Comparison of ENCODE assay signal across 27 cellular contexts in genomic region chr6:156821707-156822106, GRCh38. TPM values are rescaled to one million over a fixed set of nuclear protein-coding genes. Genes with fewer than 3 reads are reported as not detected.
DNase-seq lines count a peak whose midpoint lies in the region; ATAC-seq and TF ChIP-seq lines count a peak whose summit lies in the region.
"Had no signal": no experiment of that assay in that cellular context is flagged by ENCODE, and none has a peak within 500 bp of the region (broad histone marks: within the 10 kb centered on the region; RNA-seq: fewer than 3 reads in every experiment).

No MANE protein-coding gene starts in this region.

- TF ChIP-seq POLR2A in esophagus squamous epithelium (IDR thresholded peaks at IDR 0.05), result no peak

- H3K36me3 Mint-ChIP-seq in activated T-cell treated with anti-CD3 and anti-CD28 coated beads, Interleukin-2, amount 50 U/mL, for 24 hours (ENCODE audit: low read depth), result peaks cover 9% of the 10 kb centered on the region
- peaks cover under 1% of the 10 kb centered on the region for H3K36me3 Mint-ChIP-seq in T-helper 17 cell (ENCODE audit: low read depth)
- H3K36me3 Mint-ChIP-seq: activated CD8-positive, alpha-beta memory T cell treated with anti-CD3 and anti-CD28 coated beads, Interleukin-2, amount 10 ng/mL, durations not matched to agents 7 days and 5 days had no signal

- peak overlapping the region; percentile 85 for H3K27ac ChIP-seq in skeletal muscle tissue (ENCODE audit: low read depth, low read length)
- H3K27ac ChIP-seq in esophagus squamous epithelium, result no peak overlapping the region
- H3K27ac ChIP-seq: neural progenitor cell, SJCRH30, skin epidermis had no signal

- H3K9me3 ChIP-seq in T-helper 17 cell (ENCODE audit: control insufficient read depth, low read length, poor library complexity, severe bottlenecking) (no peaks in the 10 kb centered on the region), skeletal muscle tissue (ENCODE audit: control insufficient read depth in 3 of 3, low read length in 3 of 3) (no peaks in the 10 kb centered on the region), esophagus squamous epithelium (no peaks in the 10 kb centered on the region)
- H3K9me3 ChIP-seq: left ventricle myocardium inferior, Peyer's patch, prostate gland, SJCRH30, tibial artery had no signal

- no peak overlapping the region for H3K4me3 Mint-ChIP-seq in activated T-cell treated with anti-CD3 and anti-CD28 coated beads, Interleukin-2, amount 50 U/mL, for 24 hours
- no peak overlapping the region for H3K4me3 Mint-ChIP-seq in T-helper 17 cell
- H3K4me3 Mint-ChIP-seq: activated CD4-positive, alpha-beta T cell treated with anti-CD3 and anti-CD28 coated beads, Interleukin-2, amount 10 ng/mL, durations not matched to agents 7 days and 5 days; activated CD8-positive, alpha-beta memory T cell treated with anti-CD3 and anti-CD28 coated beads, Interleukin-2, amount 10 ng/mL, durations not matched to agents 7 days and 5 days; activated naive CD8-positive, alpha-beta T cell treated with anti-CD3 and anti-CD28 coated beads for 36 hours; neural progenitor cell; T-helper 1 cell treated with Interleukin-12 subunit alpha and Interleukin-12 subunit beta and Interleukin-4 antibody, amounts not matched to agents 30 μg/mL and 1 μg/mL, for 36 hours had no signal

- DNase-seq in activated T-cell treated with anti-CD3 and anti-CD28 coated beads, Interleukin-2, amount 50 U/mL, for 24 hours, result no peak
- DNase-seq in activated T-cell treated with anti-CD3 and anti-CD28 coated beads for 4 hours (no peak), T-helper 17 cell (no peak), KG1 (lab: John Stamatoyannopoulos, UW) (no peak), esophagus squamous epithelium (lab: John Stamatoyannopoulos, UW) (no peak), NCI-H2227 (lab: John Stamatoyannopoulos, UW; ENCODE audit: unreplicated experiment) (no peak)
- DNase-seq: activated CD4-positive, alpha-beta T cell treated with anti-CD3 and anti-CD28 coated beads, Interleukin-2, amount 10 ng/mL, durations not matched to agents 7 days and 5 days; activated CD8-positive, alpha-beta memory T cell treated with anti-CD3 and anti-CD28 coated beads, Interleukin-2, amount 10 ng/mL, durations not matched to agents 7 days and 5 days; activated naive CD8-positive, alpha-beta T cell treated with anti-CD3 and anti-CD28 coated beads for 36 hours; CD8-positive, alpha-beta memory T cell; erythroblast; foreskin melanocyte; hippocampal formation; left ventricle myocardium inferior; NCI-H510A; Peyer's patch; SJCRH30; stimulated activated CD4-positive, alpha-beta T cell treated with anti-CD3 and anti-CD28 coated beads, Interleukin-2, amount 100 ng/mL, for 24 hours; stimulated activated naive CD4-positive, alpha-beta T cell; tibial artery had no signal

- no peak overlapping the region for H3K4me3 ChIP-seq in skeletal muscle tissue (ENCODE audit: low read length in 3 of 3)
- no peak overlapping the region for H3K4me3 ChIP-seq in esophagus squamous epithelium
- H3K4me3 ChIP-seq: neural progenitor cell, Peyer's patch, prostate gland, SJCRH30, skin epidermis, tibial artery had no signal

- peak overlapping the region; percentile 29 for H3K27ac Mint-ChIP-seq in activated T-cell treated with anti-CD3 and anti-CD28 coated beads, Interleukin-2, amount 50 U/mL, for 24 hours
- H3K27ac Mint-ChIP-seq in T-helper 17 cell, result peak overlapping the region; percentile 19
- H3K27ac Mint-ChIP-seq: activated CD4-positive, alpha-beta T cell treated with anti-CD3 and anti-CD28 coated beads, Interleukin-2, amount 10 ng/mL, durations not matched to agents 7 days and 5 days; activated CD8-positive, alpha-beta memory T cell treated with anti-CD3 and anti-CD28 coated beads, Interleukin-2, amount 10 ng/mL, durations not matched to agents 7 days and 5 days; activated naive CD8-positive, alpha-beta T cell treated with anti-CD3 and anti-CD28 coated beads for 36 hours; activated T-helper 2 cell treated with anti-CD3 and anti-CD28 coated beads, Interferon-gamma antibody, Interleukin-2, Interleukin-4, amounts not matched to agents 10 μg/mL and 5 μg/mL and 100 μg/mL, durations not matched to agents 14 hours and 24 hours and 36 hours; neural progenitor cell; T-helper 1 cell treated with Interleukin-12 subunit alpha and Interleukin-12 subunit beta and Interleukin-4 antibody, amounts not matched to agents 30 μg/mL and 1 μg/mL, for 36 hours had no signal

- no peaks in the 10 kb centered on the region for H3K27me3 Mint-ChIP-seq in activated T-cell treated with anti-CD3 and anti-CD28 coated beads, Interleukin-2, amount 50 U/mL, for 24 hours
- H3K27me3 Mint-ChIP-seq in T-helper 17 cell, result no peaks in the 10 kb centered on the region
- H3K27me3 Mint-ChIP-seq: activated CD4-positive, alpha-beta T cell treated with anti-CD3 and anti-CD28 coated beads, Interleukin-2, amount 10 ng/mL, durations not matched to agents 7 days and 5 days; activated CD8-positive, alpha-beta memory T cell treated with anti-CD3 and anti-CD28 coated beads, Interleukin-2, amount 10 ng/mL, durations not matched to agents 7 days and 5 days; activated naive CD8-positive, alpha-beta T cell treated with anti-CD3 and anti-CD28 coated beads for 36 hours; CD8-positive, alpha-beta memory T cell had no signal

- H3K27me3 ChIP-seq in skeletal muscle tissue (ENCODE audit: control insufficient read depth in 3 of 3, insufficient read depth in 3 of 3, low read length in 3 of 3) (no peaks in the 10 kb centered on the region), esophagus squamous epithelium (no peaks in the 10 kb centered on the region)
- H3K27me3 ChIP-seq: neural progenitor cell, Peyer's patch, SJCRH30, tibial artery had no signal

- H3K4me1 Mint-ChIP-seq in activated T-cell treated with anti-CD3 and anti-CD28 coated beads, Interleukin-2, amount 50 U/mL, for 24 hours (ENCODE audit: low read depth), result peaks cover 83% of the 10 kb centered on the region
- peaks cover 64% of the 10 kb centered on the region for H3K4me1 Mint-ChIP-seq in T-helper 17 cell

- 88 to 96% methylated on average over 2 of the region's 2 CpGs for WGBS in esophagus squamous epithelium, 2 donors

- intact Hi-C loops in esophagus squamous epithelium (cut with DNase I), result no loop called here

- no peaks in the 10 kb centered on the region for H3K36me3 ChIP-seq in skeletal muscle tissue (ENCODE audit: control insufficient read depth in 3 of 3, insufficient read depth in 3 of 3, low read length in 3 of 3)
- no peaks in the 10 kb centered on the region for H3K36me3 ChIP-seq in esophagus squamous epithelium
- H3K36me3 ChIP-seq: left ventricle myocardium inferior, neural progenitor cell, Peyer's patch, prostate gland, SJCRH30, tibial artery had no signal

- peaks cover 38 to 42% (median 38%) of the 10 kb centered on the region in 3 donors for H3K4me1 ChIP-seq in skeletal muscle tissue (ENCODE audit: control insufficient read depth in 3 of 3, insufficient read depth in 3 of 3, low read length in 3 of 3)
- H3K4me1 ChIP-seq in esophagus squamous epithelium, result peaks cover 13 to 73% (median 19%) of the 10 kb centered on the region in 3 donors
- H3K4me1 ChIP-seq: prostate gland had no signal

- no peak for TF ChIP-seq CTCF in esophagus squamous epithelium (IDR thresholded peaks at IDR 0.05)

- no peaks in the 10 kb centered on the region for H3K9me3 Mint-ChIP-seq in activated T-cell treated with anti-CD3 and anti-CD28 coated beads, Interleukin-2, amount 50 U/mL, for 24 hours
- H3K9me3 Mint-ChIP-seq: activated CD4-positive, alpha-beta T cell treated with anti-CD3 and anti-CD28 coated beads, Interleukin-2, amount 10 ng/mL, durations not matched to agents 7 days and 5 days; activated naive CD8-positive, alpha-beta T cell treated with anti-CD3 and anti-CD28 coated beads for 36 hours; activated T-helper 2 cell treated with anti-CD3 and anti-CD28 coated beads, Interferon-gamma antibody, Interleukin-2, Interleukin-4, amounts not matched to agents 10 μg/mL and 5 μg/mL and 100 μg/mL, durations not matched to agents 14 hours and 24 hours and 36 hours; CD8-positive, alpha-beta memory T cell; neural progenitor cell; T-helper 1 cell treated with Interleukin-12 subunit alpha and Interleukin-12 subunit beta and Interleukin-4 antibody, amounts not matched to agents 30 μg/mL and 1 μg/mL, for 36 hours had no signal

- no peak overlapping the region for H3K9ac ChIP-seq in skeletal muscle tissue (ENCODE audit: low read depth in 1 of 3, low read length in 3 of 3)
- H3K9ac ChIP-seq: neural progenitor cell had no signal

- ATAC-seq in GM19351 (IDR thresholded peaks at IDR 0.05; ENCODE audit: unreplicated experiment) (peak; percentile 47), T-helper 17 cell (no peak)
- ATAC-seq: activated CD8-positive, alpha-beta memory T cell treated with anti-CD3 and anti-CD28 coated beads, Interleukin-2, amount 10 ng/mL, durations not matched to agents 7 days and 5 days had no signal

RNA-seq across cellular contexts. Expression of gene ARID1B, which starts 44.5 kb away (rescaled TPM):
- total RNA-seq in T-helper 17 cell, result 100 to 1,000 TPM; 149 to 158 TPM
- total RNA-seq in skeletal muscle tissue, result 73.6 TPM
- 100 to 1,000 TPM in 1 of 4 donors, 10 to 100 TPM in 3; 25.2 to 103 (median 59.5) TPM for total RNA-seq in esophagus squamous epithelium
